Comparison of ENCODE assay signal across 8 cellular contexts in genomic region chr4:143512978-143513313, GRCh38. TPM values are rescaled to one million over a fixed set of nuclear protein-coding genes. Genes with fewer than 3 reads are reported as not detected.
DNase-seq lines count a peak whose midpoint lies in the region; ATAC-seq and TF ChIP-seq lines count a peak whose summit lies in the region.

No MANE protein-coding gene starts in this region.

- DNase-seq in NCI-H2196 treated with DMSO at 0.1 percent for 48 hours (lab: John Stamatoyannopoulos, UW; ENCODE audit: unreplicated experiment) (peak; percentile 38), NCI-H2196 (lab: John Stamatoyannopoulos, UW; ENCODE audit: unreplicated experiment) (no peak), glutamatergic neuron (no peak), activated gamma-delta T cell (lab: John Stamatoyannopoulos, UW) (no peak), NCI-H146 treated with DMSO at 0.1 percent for 48 hours (lab: John Stamatoyannopoulos, UW; ENCODE audit: unreplicated experiment) (no peak)

- peaks cover 15% of the 10 kb centered on the region for H3K27me3 Mint-ChIP-seq in glutamatergic neuron (ENCODE audit: unreplicated experiment)

- no peak for TF ChIP-seq CTCF in glutamatergic neuron (IDR thresholded peaks at IDR 0.05; ENCODE audit: partially characterized antibody, unreplicated experiment)

- peak; percentile 30 for ATAC-seq in HG03066 (IDR thresholded peaks at IDR 0.05; ENCODE audit: low read depth, unreplicated experiment)
- peak; percentile 34 to 44 for ATAC-seq in activated CD4-positive, CD25-positive, alpha-beta regulatory T cell treated with anti-CD3 and anti-CD28 coated beads, Interleukin-2, amount 50 U/mL, for 24 hours

- peak overlapping the region in 20 of 21 experiments; percentile 86 to 99 (median 94) for H3K27ac ChIP-seq in skin epidermis

- H3K4me3 Mint-ChIP-seq in glutamatergic neuron (ENCODE audit: unreplicated experiment), result peak overlapping the region; percentile 100

- H3K9me3 Mint-ChIP-seq in glutamatergic neuron (ENCODE audit: unreplicated experiment), result peaks cover 16% of the 10 kb centered on the region

- H3K27ac Mint-ChIP-seq in glutamatergic neuron (ENCODE audit: unreplicated experiment), result peak overlapping the region; percentile 100

- peaks cover 4% of the 10 kb centered on the region for H3K36me3 Mint-ChIP-seq in glutamatergic neuron (ENCODE audit: unreplicated experiment)

- peaks cover 17% of the 10 kb centered on the region for H3K4me1 Mint-ChIP-seq in glutamatergic neuron (ENCODE audit: low read depth, unreplicated experiment)

- peak overlapping the region; percentile 67 to 94 (median 79) for H3K4me3 ChIP-seq in skin epidermis

RNA-seq across cellular contexts. Expression of gene SMARCA5, which starts 0.6 kb away (rescaled TPM):
- 107 TPM for total RNA-seq in glutamatergic neuron (ENCODE audit: unreplicated experiment)
